In genomic region chr2:70703900-70704549, GRCh38 we compare ENCODE assay signal across 20 cellular contexts.
DNase-seq lines count a peak whose midpoint lies in the region; ATAC-seq, FAIRE-seq and TF ChIP-seq lines count a peak whose summit lies in the region.
"Had no signal": no experiment of that assay in that cellular context is flagged by ENCODE, and none has a peak within 500 bp of the region (broad histone marks: within the 10 kb centered on the region; RNA-seq: fewer than 3 reads in every experiment).

No MANE protein-coding gene starts in this region.

- POLR2A ChIA-PET in activated CD8-positive, alpha-beta T cell treated with anti-CD3 and anti-CD28 coated beads, Interleukin-2, amount 10 ng/mL, durations not matched to agents 7 days and 5 days (lab: Charles Lee) = no interaction called here

- no peak overlapping the region for H3K27ac Mint-ChIP-seq in astrocyte (ENCODE audit: unreplicated experiment)
- H3K27ac Mint-ChIP-seq in glutamatergic neuron (ENCODE audit: unreplicated experiment) = peak overlapping the region; percentile 64
- H3K27ac Mint-ChIP-seq in activated CD8-positive, alpha-beta T cell treated with anti-CD3 and anti-CD28 coated beads, Interleukin-2, amount 10 ng/mL, durations not matched to agents 7 days and 5 days = no peak overlapping the region
- H3K27ac Mint-ChIP-seq: activated CD4-positive, alpha-beta memory T cell treated with anti-CD3 and anti-CD28 coated beads for 36 hours; activated T-helper 2 cell treated with anti-CD3 and anti-CD28 coated beads, Interferon-gamma antibody, Interleukin-2, Interleukin-4, amounts not matched to agents 10 μg/mL and 5 μg/mL and 100 μg/mL, durations not matched to agents 14 hours and 24 hours and 36 hours had no signal

- H3K27me3 ChIP-seq in astrocyte (ENCODE audit: insufficient read depth, low read length) = no peaks in the 10 kb centered on the region
- H3K27me3 ChIP-seq: colonic mucosa, heart left ventricle had no signal

- no peak overlapping the region for H3K9ac ChIP-seq in astrocyte (ENCODE audit: low read length)

- CTCF ChIA-PET in activated CD8-positive, alpha-beta T cell treated with anti-CD3 and anti-CD28 coated beads, Interleukin-2, amount 10 ng/mL, durations not matched to agents 7 days and 5 days (lab: Charles Lee) = no interaction called here

- no peak for ATAC-seq in HG02642 (IDR thresholded peaks at IDR 0.05; ENCODE audit: poor library complexity, unreplicated experiment)
- no peak for ATAC-seq in activated CD8-positive, alpha-beta T cell treated with anti-CD3 and anti-CD28 coated beads, Interleukin-2, amount 10 ng/mL, durations not matched to agents 7 days and 5 days
- ATAC-seq: HepG2 had no signal

- peak overlapping the region; percentile 10 for H2AFZ ChIP-seq in astrocyte (ENCODE audit: low read depth, low read length)

- H3K27me3 Mint-ChIP-seq in astrocyte (ENCODE audit: low read depth, unreplicated experiment) (peaks cover 2% of the 10 kb centered on the region), glutamatergic neuron (ENCODE audit: unreplicated experiment) (peaks cover 2% of the 10 kb centered on the region)
- H3K27me3 Mint-ChIP-seq in activated CD8-positive, alpha-beta T cell treated with anti-CD3 and anti-CD28 coated beads, Interleukin-2, amount 10 ng/mL, durations not matched to agents 7 days and 5 days (ENCODE audit: low read depth) = no peaks in the 10 kb centered on the region
- H3K27me3 Mint-ChIP-seq: activated CD4-positive, alpha-beta memory T cell treated with anti-CD3 and anti-CD28 coated beads for 36 hours had no signal

- peak overlapping the region; percentile 30 for H3K4me2 ChIP-seq in astrocyte (ENCODE audit: low read length)

- DNase-seq in AG08395 (ENCODE audit: low spot score) = peak; percentile 83
- DNase-seq in Daoy (ENCODE audit: low read depth) = peak; percentile 38
- DNase-seq in astrocyte (ENCODE audit: low read depth) = peak; percentile 84
- no peak for DNase-seq in glutamatergic neuron
- DNase-seq in SW 1271 (lab: John Stamatoyannopoulos, UW) = no peak
- DNase-seq in posterior vena cava (ENCODE audit: low spot score) = no peak
- no peak for DNase-seq in activated CD8-positive, alpha-beta T cell treated with anti-CD3 and anti-CD28 coated beads, Interleukin-2, amount 10 ng/mL, durations not matched to agents 7 days and 5 days
- DNase-seq: activated CD4-positive, alpha-beta memory T cell treated with anti-CD3 and anti-CD28 coated beads for 36 hours; colonic mucosa; NCI-H2029 treated with DMSO at 0.1 percent for 48 hours; NCI-H82; stimulated activated CD4-positive, alpha-beta T cell treated with anti-CD3 and anti-CD28 coated beads, Interleukin-4, amount 100 ng/mL, for 1 hour; stimulated activated CD8-positive, alpha-beta memory T cell treated with anti-CD3 and anti-CD28 coated beads, Interleukin-4, amount 100 ng/mL, for 48 hours had no signal

- peaks cover 8% of the 10 kb centered on the region for H3K4me1 ChIP-seq in astrocyte (ENCODE audit: insufficient read depth, low read length)
- H3K4me1 ChIP-seq: colonic mucosa, heart left ventricle had no signal

- H3K9me3 ChIP-seq in astrocyte (ENCODE audit: insufficient read depth, low read depth, low read length) = no peaks in the 10 kb centered on the region
- H3K9me3 ChIP-seq: colonic mucosa, heart left ventricle, thoracic aorta had no signal

- TF ChIP-seq CTCF in astrocyte (IDR thresholded peaks at IDR 0.05; ENCODE audit: insufficient read depth, low read depth, low read length) (no peak), glutamatergic neuron (IDR thresholded peaks at IDR 0.05; ENCODE audit: partially characterized antibody, unreplicated experiment) (no peak)

- H3K4me1 Mint-ChIP-seq in astrocyte (ENCODE audit: low read depth, unreplicated experiment) (no peaks in the 10 kb centered on the region), glutamatergic neuron (ENCODE audit: low read depth, unreplicated experiment) (peaks cover 38% of the 10 kb centered on the region)
- H3K4me1 Mint-ChIP-seq in activated CD8-positive, alpha-beta T cell treated with anti-CD3 and anti-CD28 coated beads, Interleukin-2, amount 10 ng/mL, durations not matched to agents 7 days and 5 days (ENCODE audit: low read depth) = no peaks in the 10 kb centered on the region

- FAIRE-seq in astrocyte (lab: Jason Lieb, UNC) = no peak
- FAIRE-seq: GM19239, HepG2, islet of Langerhans had no signal

- intact Hi-C loops in posterior vena cava (cut with DNase I) = no loop called here

- H3K36me3 Mint-ChIP-seq in astrocyte (ENCODE audit: low read depth, unreplicated experiment) = no peaks in the 10 kb centered on the region
- H3K36me3 Mint-ChIP-seq in glutamatergic neuron (ENCODE audit: unreplicated experiment) = no peaks in the 10 kb centered on the region
- no peaks in the 10 kb centered on the region for H3K36me3 Mint-ChIP-seq in activated CD8-positive, alpha-beta T cell treated with anti-CD3 and anti-CD28 coated beads, Interleukin-2, amount 10 ng/mL, durations not matched to agents 7 days and 5 days (ENCODE audit: low read depth)
- H3K36me3 Mint-ChIP-seq: activated CD4-positive, alpha-beta memory T cell treated with anti-CD3 and anti-CD28 coated beads for 36 hours had no signal

- H3K4me3 Mint-ChIP-seq in astrocyte (ENCODE audit: unreplicated experiment) (no peak overlapping the region), glutamatergic neuron (ENCODE audit: unreplicated experiment) (no peak overlapping the region)
- no peak overlapping the region for H3K4me3 Mint-ChIP-seq in activated CD8-positive, alpha-beta T cell treated with anti-CD3 and anti-CD28 coated beads, Interleukin-2, amount 10 ng/mL, durations not matched to agents 7 days and 5 days
- H3K4me3 Mint-ChIP-seq: activated CD4-positive, alpha-beta memory T cell treated with anti-CD3 and anti-CD28 coated beads for 36 hours had no signal

- H3K79me2 ChIP-seq in astrocyte (ENCODE audit: insufficient read depth, low read length) = no peaks in the 10 kb centered on the region

- H3K9me3 Mint-ChIP-seq in astrocyte (ENCODE audit: unreplicated experiment) (no peaks in the 10 kb centered on the region), glutamatergic neuron (ENCODE audit: unreplicated experiment) (peaks cover 14% of the 10 kb centered on the region)
- H3K9me3 Mint-ChIP-seq in activated CD8-positive, alpha-beta T cell treated with anti-CD3 and anti-CD28 coated beads, Interleukin-2, amount 10 ng/mL, durations not matched to agents 7 days and 5 days (ENCODE audit: insufficient read depth) = no peaks in the 10 kb centered on the region
- H3K9me3 Mint-ChIP-seq: activated CD4-positive, alpha-beta memory T cell treated with anti-CD3 and anti-CD28 coated beads for 36 hours; activated T-helper 2 cell treated with anti-CD3 and anti-CD28 coated beads, Interferon-gamma antibody, Interleukin-2, Interleukin-4, amounts not matched to agents 10 μg/mL and 5 μg/mL and 100 μg/mL, durations not matched to agents 14 hours and 24 hours and 36 hours had no signal

- no peaks in the 10 kb centered on the region for H4K20me1 ChIP-seq in astrocyte (ENCODE audit: insufficient read depth, low read length)

- no peak overlapping the region for H3K4me3 ChIP-seq in astrocyte (ENCODE audit: insufficient read depth, low read depth, low read length)
- H3K4me3 ChIP-seq: colonic mucosa, heart left ventricle, thoracic aorta had no signal

- no peaks in the 10 kb centered on the region for H3K36me3 ChIP-seq in astrocyte (ENCODE audit: insufficient read depth, low read length)
- H3K36me3 ChIP-seq: colonic mucosa, heart left ventricle, thoracic aorta had no signal

- no peak overlapping the region for H3K27ac ChIP-seq in astrocyte (ENCODE audit: low read depth, low read length)
- H3K27ac ChIP-seq: colonic mucosa, heart left ventricle, thoracic aorta had no signal

Comparison
In these comparisons a context has a peak if more than half of its experiments do, and no peak if none do; other contexts are left out.
1. DNase-seq: peak in AG08395 (single experiment), Daoy (single experiment) and astrocyte (single experiment); none in glutamatergic neuron (single experiment), SW 1271 (0 of 2), posterior vena cava (single experiment) and activated CD8-positive, alpha-beta T cell treated with anti-CD3 and anti-CD28 coated beads, Interleukin-2, amount 10 ng/mL, durations not matched to agents 7 days and 5 days (single experiment).